ENCODE assay signal across 13 cellular contexts in the genomic region with DNA sequence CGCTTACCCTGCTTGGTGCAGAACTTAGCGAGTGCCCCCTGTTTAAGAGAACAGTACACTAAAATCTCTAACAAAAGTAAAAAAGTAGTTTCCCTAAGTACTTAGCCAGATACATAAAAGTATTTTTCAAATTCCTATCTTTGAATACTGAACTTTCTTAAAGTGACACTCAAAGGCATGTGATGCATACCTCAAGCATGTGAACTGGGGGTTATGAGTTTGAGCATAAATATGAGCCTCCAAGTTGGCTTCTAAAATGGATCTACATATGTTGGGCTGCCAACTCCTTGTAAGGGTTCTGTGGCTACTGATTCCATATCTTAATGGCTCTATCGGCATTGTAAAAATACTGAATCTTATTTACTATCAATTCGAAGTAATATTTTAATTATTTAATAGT. TPM values are rescaled to one million over a fixed set of nuclear protein-coding genes. Genes with fewer than 3 reads are reported as not detected.
A peak's percentile ranks its signal among the peaks of the same experiment; 100 is the strongest.
DNase-seq lines count a peak whose midpoint lies in the region; ATAC-seq and TF ChIP-seq lines count a peak whose summit lies in the region.
"Had no signal": no experiment of that assay in that cellular context is flagged by ENCODE, and none has a peak within 500 bp of the region (broad histone marks: within the 10 kb centered on the region; RNA-seq: fewer than 3 reads in every experiment).

No MANE protein-coding gene starts in this region.

- no peak for ATAC-seq in HG02610 (IDR thresholded peaks at IDR 0.05; ENCODE audit: unreplicated experiment)
- no peak for ATAC-seq in HG03045 (IDR thresholded peaks at IDR 0.05; ENCODE audit: unreplicated experiment)
- ATAC-seq: stimulated activated naive CD8-positive, alpha-beta T cell treated with anti-CD3 and anti-CD28 coated beads, Interleukin-15, amount 100 ng/mL, for 72 hours had no signal

- H3K27ac ChIP-seq in mesodermal cell (ENCODE audit: low read depth, low read length, severe bottlenecking): peak overlapping the region; percentile 26
- H3K27ac ChIP-seq: C4-2B had no signal

- H3K4me1 ChIP-seq in mesodermal cell (ENCODE audit: control insufficient read depth, insufficient read depth, low read length, poor library complexity, severe bottlenecking) (peaks cover 18% of the 10 kb centered on the region), BE2C (peaks cover 10% of the 10 kb centered on the region)

- no peaks in the 10 kb centered on the region for H3K9me3 ChIP-seq in mesodermal cell (ENCODE audit: control insufficient read depth, low read length)
- H3K9me3 ChIP-seq in BE2C: no peaks in the 10 kb centered on the region

- CTCF ChIA-PET in AG04449 (lab: Yijun Ruan, JAX): interaction anchor here (0.6 to 1.5 kb wide), 2 partner anchors 59 to 570 kb away, joined by 3 read pairs; no protein-coding TSS in a partner anchor

- H3K4me3 ChIP-seq in AG04449 (ENCODE audit: low read depth, low read length) (no peak overlapping the region), mesodermal cell (ENCODE audit: extremely low read depth, insufficient read depth, low read length, poor library complexity, severe bottlenecking) (no peak overlapping the region), BE2C (ENCODE audit: low read depth, low read length) (no peak overlapping the region)

- peaks cover 32% of the 10 kb centered on the region for H3K36me3 ChIP-seq in mesodermal cell (ENCODE audit: control insufficient read depth, insufficient read depth, low read length)
- H3K36me3 ChIP-seq in BE2C: peaks cover 7% of the 10 kb centered on the region; the same call in 1 of the 2 replicates

- DNase-seq in AG04449 (ENCODE audit: low read depth, low spot score): peak; percentile 70
- DNase-seq in GM04503 (ENCODE audit: low read depth): peak; percentile 35
- DNase-seq in astrocyte of the hippocampus (ENCODE audit: low read depth, low spot score): peak; percentile 49
- no peak for DNase-seq in BE2C
- DNase-seq in effector CD8-positive, alpha-beta T cell (lab: John Stamatoyannopoulos, UW): no peak
- DNase-seq: naive B cell; NCI-H510A treated with DMSO at 0.1 percent for 48 hours; SHP77 treated with DMSO at 0.1 percent for 48 hours; stimulated activated naive CD8-positive, alpha-beta T cell treated with anti-CD3 and anti-CD28 coated beads, Interleukin-15, amount 100 ng/mL, for 72 hours had no signal

- no peaks in the 10 kb centered on the region for H3K27me3 ChIP-seq in BE2C

- POLR2A ChIA-PET in AG04449 (lab: Yijun Ruan, JAX): no interaction called here

- WGBS in mesodermal cell (ENCODE audit: insufficient coverage in 2 of 2), 2 experiments: 100% methylated on average over 1 of the region's 4 CpGs

- TF ChIP-seq CTCF in AG04449 (IDR thresholded peaks at IDR 0.05; ENCODE audit: insufficient read depth, low read length, missing control alignments): no peak
- TF ChIP-seq CTCF in BE2C (IDR thresholded peaks at IDR 0.05; ENCODE audit: low read depth, low read length): no peak

RNA-seq across cellular contexts. Expression of a gene that starts 3.8 kb away (rescaled TPM):
- polyA plus RNA-seq in mesodermal cell (2013, experiment 1 of 2): 14.3 TPM
- 14.5 TPM for polyA plus RNA-seq in mesodermal cell (2013, experiment 2 of 2)
- polyA plus RNA-seq in BE2C (2012; ENCODE audit: insufficient read depth, insufficient read length, low read depth): 15.9 TPM

Comparison
In these comparisons a context has a peak if more than half of its experiments do, and no peak if none do; other contexts are left out.
1. DNase-seq: peak in AG04449 (single experiment), GM04503 (single experiment) and astrocyte of the hippocampus (single experiment); none in BE2C (single experiment) and effector CD8-positive, alpha-beta T cell (single experiment).